Comparison of ENCODE assay signal across 10 cellular contexts in genomic region chr1:116820362-116820761, GRCh38.
DNase-seq lines count a peak whose midpoint lies in the region; ATAC-seq and TF ChIP-seq lines count a peak whose summit lies in the region.
"Had no signal": no experiment of that assay in that cellular context is flagged by ENCODE, and none has a peak within 500 bp of the region (broad histone marks: within the 10 kb centered on the region; RNA-seq: fewer than 3 reads in every experiment).

No MANE protein-coding gene starts in this region.

- no peaks in the 10 kb centered on the region for H3K9me3 ChIP-seq in heart left ventricle
- no peaks in the 10 kb centered on the region for H3K9me3 ChIP-seq in testis
- H3K9me3 ChIP-seq in left lung, result no peaks in the 10 kb centered on the region
- H3K9me3 ChIP-seq: esophagus muscularis mucosa had no signal

- H3K27me3 ChIP-seq in heart left ventricle (no peaks in the 10 kb centered on the region), testis (no peaks in the 10 kb centered on the region), left lung (no peaks in the 10 kb centered on the region)
- H3K27me3 ChIP-seq: esophagus muscularis mucosa had no signal

- no peaks in the 10 kb centered on the region for H3K36me3 ChIP-seq in heart left ventricle
- H3K36me3 ChIP-seq in testis (ENCODE audit: low read depth, missing control alignments), result no peaks in the 10 kb centered on the region
- no peaks in the 10 kb centered on the region for H3K36me3 ChIP-seq in left lung
- H3K36me3 ChIP-seq: esophagus muscularis mucosa had no signal

- H3K27ac ChIP-seq in heart left ventricle (peak overlapping the region in 3 of 12 donors; percentile 9 to 11 (median 10)), testis (no peak overlapping the region), left lung (no peak overlapping the region)
- H3K27ac ChIP-seq: 22Rv1, esophagus muscularis mucosa had no signal

- intact Hi-C loops in heart left ventricle (cut with DNase I), result no loop called here
- intact Hi-C loops in testis (cut with DNase I; ENCODE audit: low total_unique reads), result no loop called here
- intact Hi-C loops in left lung (cut with DNase I), result no loop called here

- H3K4me3 ChIP-seq in heart left ventricle (no peak overlapping the region), testis (no peak overlapping the region), left lung (no peak overlapping the region)
- H3K4me3 ChIP-seq: esophagus muscularis mucosa had no signal

- H3K4me1 ChIP-seq in heart left ventricle (peaks cover 0 to 11% (median 7%) of the 10 kb centered on the region in 12 donors), testis (no peaks in the 10 kb centered on the region), left lung (no peaks in the 10 kb centered on the region)

- ATAC-seq in SK-N-SH treated with all-trans-retinoic acid at 6 μM for 48 hours (no peak; the same call in 2 of the 3 replicates), heart left ventricle (peak in 3 of 4 donors; percentile 70 to 92 (median 89)), left lung (no peak)

- DNase-seq in DMS 273 (lab: John Stamatoyannopoulos, UW; ENCODE audit: unreplicated experiment) (peak; percentile 27), DMS 273 treated with DMSO at 0.1 percent for 48 hours (lab: John Stamatoyannopoulos, UW) (no peak), heart left ventricle (peak; percentile 41 to 87 (median 66)), testis (peak; percentile 38), left lung (no peak), activated gamma-delta T cell (lab: John Stamatoyannopoulos, UW) (no peak)
- DNase-seq in stimulated activated CD4-positive, alpha-beta T cell treated with anti-CD3 and anti-CD28 coated beads, Interleukin-4, amount 100 ng/mL, for 1 hour, result no peak

- TF ChIP-seq POLR2A in heart left ventricle (IDR thresholded peaks at IDR 0.05), result no peak
- no peak for TF ChIP-seq POLR2A in testis (IDR thresholded peaks at IDR 0.05)

- TF ChIP-seq CTCF in heart left ventricle (IDR thresholded peaks at IDR 0.05) (no peak), testis (IDR thresholded peaks at IDR 0.05) (no peak), left lung (IDR thresholded peaks at IDR 0.05) (no peak)

- 19 to 46% (median 39%) methylated on average over 6 of the region's 6 CpGs for WGBS in heart left ventricle, 4 donors
- WGBS in testis, 2 donors, result 52 to 72% methylated on average over 6 of the region's 6 CpGs

TF ChIP-seq in SK-N-SH treated with all-trans-retinoic acid at 6 μM for 48 hours, 23 proteins besides CTCF, POLR2A, EP300 and RAD21:
- TF ChIP-seq ZFP30 (CRISPR knock-in tag; IDR thresholded peaks at IDR 0.05) (no peak), TOX (CRISPR knock-in tag; IDR thresholded peaks at IDR 0.05; ENCODE audit: borderline replicate concordance) (no peak), PPARA (CRISPR knock-in tag; IDR thresholded peaks at IDR 0.05; ENCODE audit: borderline replicate concordance) (no peak), ISL1 (CRISPR knock-in tag; IDR thresholded peaks at IDR 0.05) (peak; percentile 37; the same call in 1 of the 2 replicates)

Comparison
In these comparisons a context has a peak if more than half of its experiments do, and no peak if none do; other contexts are left out.
1. DNase-seq: peak in DMS 273 (single experiment), heart left ventricle (5 of 5) and testis (single experiment); none in DMS 273 treated with DMSO at 0.1 percent for 48 hours (single experiment), stimulated activated CD4-positive, alpha-beta T cell treated with anti-CD3 and anti-CD28 coated beads, Interleukin-4, amount 100 ng/mL, for 1 hour (single experiment), left lung (0 of 2) and activated gamma-delta T cell (single experiment).
2. ATAC-seq: peak in heart left ventricle (3 of 4); none in SK-N-SH treated with all-trans-retinoic acid at 6 μM for 48 hours (single experiment) and left lung (single experiment).